26 cellular contexts compared by ENCODE assay signal in the genomic region with DNA sequence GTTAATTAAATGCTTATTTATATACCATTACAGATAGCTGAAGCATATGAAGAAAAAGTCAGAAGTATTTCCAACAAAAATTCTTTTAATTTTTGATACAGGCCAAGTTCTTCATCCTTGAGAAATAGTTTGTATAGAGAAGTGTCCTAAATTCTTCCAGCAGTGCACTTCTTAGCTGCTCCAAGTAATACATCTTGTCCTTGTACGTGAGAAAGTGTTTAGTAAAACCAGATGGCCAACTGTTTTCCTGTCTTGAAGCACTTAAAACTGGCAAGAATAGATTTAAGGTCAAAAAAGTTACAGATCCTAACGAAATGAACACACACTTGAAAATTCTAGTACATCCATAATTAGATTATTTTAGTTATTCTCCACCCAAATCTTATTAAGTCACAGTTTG.
"Had no signal": no experiment of that assay in that cellular context is flagged by ENCODE, and none has a peak within 500 bp of the region (broad histone marks: within the 10 kb centered on the region; RNA-seq: fewer than 3 reads in every experiment).

No MANE protein-coding gene starts in this region.

- H3K36me3 ChIP-seq: adrenal gland, breast epithelium, SJSA1 had no signal

- FAIRE-seq: astrocyte, TTC549 had no signal

- DNase-seq: activated CD4-positive, alpha-beta T cell treated with anti-CD3 and anti-CD28 coated beads, Interleukin-2, amount 10 ng/mL, durations not matched to agents 24 days and 14 days; activated CD4-positive, alpha-beta T cell treated with anti-CD3 and anti-CD28 coated beads, Interleukin-2, amount 50 U/mL, for 4 hours; activated CD8-positive, alpha-beta T cell treated with anti-CD3 and anti-CD28 coated beads for 36 hours; activated gamma-delta T cell; activated naive CD4-positive, alpha-beta T cell treated with Interleukin-2 at 50 U/mL for 16 hours; activated naive CD8-positive, alpha-beta T cell treated with anti-CD3 and anti-CD28 coated beads, Interleukin-2, amount 10 ng/mL, durations not matched to agents 7 days and 5 days; activated T-cell treated with anti-CD3 and anti-CD28 coated beads, Interleukin-2, amount 50 U/mL, for 1 hour; adrenal gland; body of pancreas; Karpas-422; KBM-7; NCI-H1105; NCI-H1436; NCI-H1694; NCI-H345; NCI-H524 treated with DMSO at 0.1 percent for 48 hours; SHP77; SK-N-SH had no signal

- H3K36me3 Mint-ChIP-seq: activated naive CD4-positive, alpha-beta T cell treated with anti-CD3 and anti-CD28 coated beads, Interleukin-2, amount 50 U/mL, for 24 hours; activated naive CD8-positive, alpha-beta T cell treated with anti-CD3 and anti-CD28 coated beads, Interleukin-2, amount 10 ng/mL, durations not matched to agents 7 days and 5 days had no signal

- H3K4me1 Mint-ChIP-seq: activated CD4-positive, alpha-beta T cell treated with anti-CD3 and anti-CD28 coated beads, Interleukin-2, amount 10 ng/mL, durations not matched to agents 24 days and 14 days; activated naive CD4-positive, alpha-beta T cell treated with anti-CD3 and anti-CD28 coated beads, Interleukin-2, amount 50 U/mL, for 24 hours; activated naive CD8-positive, alpha-beta T cell treated with anti-CD3 and anti-CD28 coated beads, Interleukin-2, amount 10 ng/mL, durations not matched to agents 7 days and 5 days had no signal

- H3K9me3 ChIP-seq: adrenal gland, body of pancreas, breast epithelium, SJSA1, SK-N-SH had no signal

- H3K27ac Mint-ChIP-seq: activated CD4-positive, alpha-beta T cell treated with anti-CD3 and anti-CD28 coated beads, Interleukin-2, amount 10 ng/mL, durations not matched to agents 24 days and 14 days; activated CD8-positive, alpha-beta T cell treated with anti-CD3 and anti-CD28 coated beads for 36 hours; activated naive CD4-positive, alpha-beta T cell treated with anti-CD3 and anti-CD28 coated beads, Interleukin-2, amount 50 U/mL, for 24 hours; activated naive CD8-positive, alpha-beta T cell treated with anti-CD3 and anti-CD28 coated beads, Interleukin-2, amount 10 ng/mL, durations not matched to agents 7 days and 5 days; activated T-helper 2 cell treated with anti-CD3 and anti-CD28 coated beads, Interferon-gamma antibody, Interleukin-2, Interleukin-4, amounts not matched to agents 10 μg/mL and 5 μg/mL and 100 μg/mL, durations not matched to agents 14 hours and 24 hours and 36 hours; T-helper 1 cell treated with Interleukin-12 subunit alpha and Interleukin-12 subunit beta and Interleukin-4 antibody, amounts not matched to agents 30 μg/mL and 1 μg/mL, for 36 hours; T-helper 2 cell treated with Interferon-gamma antibody and Interleukin-4, amounts not matched to agents 5 μg/mL and 100 μg/mL, for 36 hours had no signal

- H3K4me3 ChIP-seq: adrenal gland, body of pancreas, breast epithelium, SJSA1 had no signal

- H3K9ac ChIP-seq: SK-N-SH had no signal

- H3K4me1 ChIP-seq: adrenal gland, body of pancreas, breast epithelium, SJSA1 had no signal

- H3K27me3 ChIP-seq: adrenal gland, body of pancreas, breast epithelium had no signal

- H3K9me3 Mint-ChIP-seq: activated CD4-positive, alpha-beta T cell treated with anti-CD3 and anti-CD28 coated beads, Interleukin-2, amount 10 ng/mL, durations not matched to agents 24 days and 14 days; activated CD8-positive, alpha-beta T cell treated with anti-CD3 and anti-CD28 coated beads for 36 hours; activated naive CD4-positive, alpha-beta T cell treated with anti-CD3 and anti-CD28 coated beads, Interleukin-2, amount 50 U/mL, for 24 hours; activated naive CD8-positive, alpha-beta T cell treated with anti-CD3 and anti-CD28 coated beads, Interleukin-2, amount 10 ng/mL, durations not matched to agents 7 days and 5 days; activated T-helper 2 cell treated with anti-CD3 and anti-CD28 coated beads, Interferon-gamma antibody, Interleukin-2, Interleukin-4, amounts not matched to agents 10 μg/mL and 5 μg/mL and 100 μg/mL, durations not matched to agents 14 hours and 24 hours and 36 hours; T-helper 1 cell treated with Interleukin-12 subunit alpha and Interleukin-12 subunit beta and Interleukin-4 antibody, amounts not matched to agents 30 μg/mL and 1 μg/mL, for 36 hours; T-helper 2 cell treated with Interferon-gamma antibody and Interleukin-4, amounts not matched to agents 5 μg/mL and 100 μg/mL, for 36 hours had no signal

- H3K4me3 Mint-ChIP-seq: activated CD4-positive, alpha-beta T cell treated with anti-CD3 and anti-CD28 coated beads, Interleukin-2, amount 10 ng/mL, durations not matched to agents 24 days and 14 days; activated CD8-positive, alpha-beta T cell treated with anti-CD3 and anti-CD28 coated beads for 36 hours; activated naive CD4-positive, alpha-beta T cell treated with anti-CD3 and anti-CD28 coated beads, Interleukin-2, amount 50 U/mL, for 24 hours; activated naive CD8-positive, alpha-beta T cell treated with anti-CD3 and anti-CD28 coated beads, Interleukin-2, amount 10 ng/mL, durations not matched to agents 7 days and 5 days; T-helper 1 cell treated with Interleukin-12 subunit alpha and Interleukin-12 subunit beta and Interleukin-4 antibody, amounts not matched to agents 30 μg/mL and 1 μg/mL, for 36 hours; T-helper 2 cell treated with Interferon-gamma antibody and Interleukin-4, amounts not matched to agents 5 μg/mL and 100 μg/mL, for 36 hours had no signal
